8 cellular contexts compared by ENCODE assay signal in the genomic region with DNA sequence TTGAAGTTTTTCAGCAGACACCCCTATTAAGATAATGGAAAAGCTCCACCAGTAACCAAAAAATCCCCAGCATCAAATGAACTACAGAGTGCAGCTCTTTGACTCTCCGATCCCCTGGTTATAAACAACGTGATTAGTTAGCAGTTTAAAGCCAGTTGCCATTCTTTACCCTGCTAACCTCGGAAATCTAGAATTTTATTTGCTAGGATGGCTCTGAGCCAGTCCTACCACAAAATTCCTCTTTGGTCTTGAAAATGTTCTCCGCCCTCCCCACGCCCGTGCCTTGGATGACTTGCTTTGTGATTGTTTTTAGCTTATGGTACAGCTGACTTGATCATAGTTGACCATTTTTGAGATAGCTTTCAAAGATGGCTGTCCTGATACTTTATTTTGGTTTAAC. TPM values are rescaled to one million over a fixed set of nuclear protein-coding genes. Genes with fewer than 3 reads are reported as not detected.
DNase-seq lines count a peak whose midpoint lies in the region; TF ChIP-seq lines count a peak whose summit lies in the region.

No MANE protein-coding gene starts in this region.

- H3K9me3 Mint-ChIP-seq in HFFc6 = no peaks in the 10 kb centered on the region
- no peaks in the 10 kb centered on the region for H3K9me3 Mint-ChIP-seq in activated naive CD8-positive, alpha-beta T cell treated with anti-CD3 and anti-CD28 coated beads for 36 hours

- TF ChIP-seq CTCF in HFFc6 (IDR thresholded peaks at IDR 0.05) = no peak

- 0 out of 2 replicates have a peak, but pooled peaks cover 3% of the 10 kb centered on the region for H3K36me3 ChIP-seq in ACC112 (ENCODE audit: insufficient read depth, low read length)
- H3K36me3 ChIP-seq in iPS-20b (ENCODE audit: insufficient read depth, low read depth, low read length) = peaks cover 12% of the 10 kb centered on the region
- H3K36me3 ChIP-seq in stomach smooth muscle (ENCODE audit: control insufficient read depth in 2 of 2, insufficient read depth in 2 of 2, low read length in 2 of 2) = peaks cover 2% of the 10 kb centered on the region in 2 donors

- DNase-seq in HFFc6 (peak; percentile 67), COLO668 (lab: John Stamatoyannopoulos, UW; ENCODE audit: unreplicated experiment) (no peak)
- no peak for DNase-seq in activated naive CD8-positive, alpha-beta T cell treated with anti-CD3 and anti-CD28 coated beads for 36 hours
- DNase-seq in stimulated activated CD8-positive, alpha-beta memory T cell treated with anti-CD3 and anti-CD28 coated beads, Interleukin-4, amount 100 ng/mL, for 48 hours = no peak
- no peak for DNase-seq in stimulated activated CD4-positive, alpha-beta T cell treated with anti-CD3 and anti-CD28 coated beads, Interleukin-1b, Interleukin-23, amount 100 ng/mL, for 48 hours

- no peaks in the 10 kb centered on the region for H3K9me3 ChIP-seq in iPS-20b (ENCODE audit: insufficient read depth, low read depth, low read length)
- H3K9me3 ChIP-seq in stomach smooth muscle (ENCODE audit: control insufficient read depth in 2 of 2, low read length in 2 of 2) = no peaks in the 10 kb centered on the region

- H3K4me3 ChIP-seq in ACC112 (ENCODE audit: low read depth, low read length) = peak overlapping the region; percentile 98
- H3K4me3 ChIP-seq in iPS-20b (ENCODE audit: low read length) = peak overlapping the region; percentile 99
- peak overlapping the region; percentile 96 to 98 for H3K4me3 ChIP-seq in stomach smooth muscle (ENCODE audit: low read length in 2 of 2)

- H3K4me1 ChIP-seq in ACC112 (ENCODE audit: control insufficient read depth, insufficient read depth, low read length, unreplicated experiment) = peaks cover 21% of the 10 kb centered on the region
- peaks cover 3% of the 10 kb centered on the region for H3K4me1 ChIP-seq in iPS-20b (ENCODE audit: insufficient read depth, low read length)
- H3K4me1 ChIP-seq in stomach smooth muscle (ENCODE audit: control insufficient read depth, insufficient read depth, low read length) = peaks cover 27% of the 10 kb centered on the region

- no peaks in the 10 kb centered on the region; the same call in 1 of the 2 replicates for H3K36me3 Mint-ChIP-seq in HFFc6 (ENCODE audit: low read depth)
- H3K36me3 Mint-ChIP-seq in activated naive CD8-positive, alpha-beta T cell treated with anti-CD3 and anti-CD28 coated beads for 36 hours = peaks cover 2% of the 10 kb centered on the region

- H3K27ac ChIP-seq in ACC112 (ENCODE audit: low read depth, low read length) (peak overlapping the region; percentile 90), iPS-20b (ENCODE audit: low read length) (no peak overlapping the region), stomach smooth muscle (ENCODE audit: low read length) (peak overlapping the region; percentile 94)

- H3K27me3 ChIP-seq in ACC112 (ENCODE audit: insufficient read depth, low read length) (no peaks in the 10 kb centered on the region), iPS-20b (ENCODE audit: insufficient read depth, low read length) (no peaks in the 10 kb centered on the region), stomach smooth muscle (ENCODE audit: control insufficient read depth in 1 of 2, insufficient read depth in 2 of 2, low read length in 2 of 2) (no peaks in the 10 kb centered on the region)

- peak overlapping the region; percentile 99 for H3K9ac ChIP-seq in iPS-20b (ENCODE audit: low read depth, low read length)
- peak overlapping the region; percentile 92 to 93 for H3K9ac ChIP-seq in stomach smooth muscle (ENCODE audit: low read length in 2 of 2)

- H3K79me2 ChIP-seq in ACC112 (ENCODE audit: control insufficient read depth, insufficient read depth, low read length, unreplicated experiment) = peaks cover 32% of the 10 kb centered on the region

- peak overlapping the region; percentile 12 for H2AFZ ChIP-seq in ACC112 (ENCODE audit: low read length, unreplicated experiment)

- H3K27me3 Mint-ChIP-seq in HFFc6 (ENCODE audit: insufficient read depth) = peaks cover 8% of the 10 kb centered on the region; the same call in 1 of the 2 replicates
- H3K27me3 Mint-ChIP-seq in activated naive CD8-positive, alpha-beta T cell treated with anti-CD3 and anti-CD28 coated beads for 36 hours = no peaks in the 10 kb centered on the region

- peak overlapping the region; percentile 99 for H3K27ac Mint-ChIP-seq in HFFc6
- H3K27ac Mint-ChIP-seq in activated naive CD8-positive, alpha-beta T cell treated with anti-CD3 and anti-CD28 coated beads for 36 hours = peak overlapping the region; percentile 98

- H3K4me1 Mint-ChIP-seq in HFFc6 (ENCODE audit: low read depth) = peaks cover 39% of the 10 kb centered on the region
- H3K4me1 Mint-ChIP-seq in activated naive CD8-positive, alpha-beta T cell treated with anti-CD3 and anti-CD28 coated beads for 36 hours = peaks cover 34% of the 10 kb centered on the region

- H3K4me3 Mint-ChIP-seq in HFFc6 = peak overlapping the region; percentile 99
- peak overlapping the region; percentile 96 for H3K4me3 Mint-ChIP-seq in activated naive CD8-positive, alpha-beta T cell treated with anti-CD3 and anti-CD28 coated beads for 36 hours

RNA-seq across cellular contexts. Expression of gene KLHDC2, which starts 1.2 kb away (rescaled TPM):
- 10 to 100 TPM; 29.8 to 35.5 (median 33.8) TPM for total RNA-seq in HFFc6 (2021; fragmentation: NEBNext Ultra II Directional; extraction: Animal tissue kit (Norgen Biotek cat#: 25700))
- 10 to 100 TPM; 20.8 to 21.5 TPM for total RNA-seq in activated naive CD8-positive, alpha-beta T cell treated with anti-CD3 and anti-CD28 coated beads for 36 hours
